Comparison of ENCODE assay signal across 1 cellular context in the genomic region with DNA sequence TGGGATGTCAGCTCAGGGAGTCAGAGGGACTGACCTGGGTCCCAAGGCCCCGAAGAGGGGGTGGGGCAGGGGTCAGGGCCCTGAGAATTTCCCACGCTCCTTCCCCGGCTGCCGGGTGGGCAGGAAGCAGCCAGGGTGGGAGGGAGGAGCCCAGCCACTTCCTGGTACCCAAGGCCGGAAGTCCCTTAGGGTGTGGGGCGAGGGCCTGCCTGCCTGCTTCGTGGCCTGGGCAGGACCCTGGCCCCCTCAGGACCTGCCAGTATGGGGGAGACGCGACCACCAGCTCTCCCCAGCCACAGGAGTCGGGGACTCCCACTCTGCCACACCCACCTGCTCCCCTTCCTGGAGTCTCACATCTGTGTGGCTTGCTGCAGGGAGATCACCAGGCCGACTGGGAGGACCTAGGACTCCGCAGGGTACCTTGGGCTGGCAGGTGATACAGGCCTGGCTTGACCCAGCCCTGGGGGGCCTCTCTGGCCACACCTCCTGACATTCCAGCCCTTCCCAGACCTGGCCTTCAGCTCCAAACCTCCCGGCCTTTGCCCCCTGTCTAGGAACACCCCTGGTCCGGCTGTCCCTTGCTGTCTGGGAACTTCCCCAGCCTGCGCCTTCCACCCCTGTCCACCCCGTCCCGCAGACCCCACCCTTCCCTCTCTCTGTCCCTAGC.
TF ChIP-seq lines count a peak whose summit lies in the region.

No MANE protein-coding gene starts in this region.

TF ChIP-seq in HEK293, 187 proteins besides CTCF, POLR2A, EP300 and RAD21 (continued from another document):
- TF ChIP-seq, protein P1, sequence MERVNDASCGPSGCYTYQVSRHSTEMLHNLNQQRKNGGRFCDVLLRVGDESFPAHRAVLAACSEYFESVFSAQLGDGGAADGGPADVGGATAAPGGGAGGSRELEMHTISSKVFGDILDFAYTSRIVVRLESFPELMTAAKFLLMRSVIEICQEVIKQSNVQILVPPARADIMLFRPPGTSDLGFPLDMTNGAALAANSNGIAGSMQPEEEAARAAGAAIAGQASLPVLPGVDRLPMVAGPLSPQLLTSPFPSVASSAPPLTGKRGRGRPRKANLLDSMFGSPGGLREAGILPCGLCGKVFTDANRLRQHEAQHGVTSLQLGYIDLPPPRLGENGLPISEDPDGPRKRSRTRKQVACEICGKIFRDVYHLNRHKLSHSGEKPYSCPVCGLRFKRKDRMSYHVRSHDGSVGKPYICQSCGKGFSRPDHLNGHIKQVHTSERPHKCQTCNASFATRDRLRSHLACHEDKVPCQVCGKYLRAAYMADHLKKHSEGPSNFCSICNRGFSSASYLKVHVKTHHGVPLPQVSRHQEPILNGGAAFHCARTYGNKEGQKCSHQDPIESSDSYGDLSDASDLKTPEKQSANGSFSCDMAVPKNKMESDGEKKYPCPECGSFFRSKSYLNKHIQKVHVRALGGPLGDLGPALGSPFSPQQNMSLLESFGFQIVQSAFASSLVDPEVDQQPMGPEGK (tag by site-specific recombination; IDR thresholded peaks at IDR 0.05) = peak; percentile 93
- TF ChIP-seq KLF10 (tag by site-specific recombination; IDR thresholded peaks at IDR 0.05) (peak; percentile 75; the same call in 1 of the 2 replicates), OSR2 (tag by site-specific recombination; IDR thresholded peaks at IDR 0.05) (no peak), KLF9 (tag by site-specific recombination; IDR thresholded peaks at IDR 0.05; ENCODE audit: low read depth) (peak; percentile 95), ZNF600 (tag by site-specific recombination; IDR thresholded peaks at IDR 0.05) (peak; percentile 81), ZNF521 (tag by site-specific recombination; IDR thresholded peaks at IDR 0.05) (no peak), ZBTB20 (tag by site-specific recombination; IDR thresholded peaks at IDR 0.05) (peak; percentile 49; the same call in 1 of the 2 replicates), ZNF791 (tag by site-specific recombination; IDR thresholded peaks at IDR 0.05) (no peak), SP3 (tag by site-specific recombination; IDR thresholded peaks at IDR 0.05) (peak; percentile 75), BCL11A (tag by site-specific recombination; IDR thresholded peaks at IDR 0.05; ENCODE audit: low read depth) (peak; percentile 77; the same call in 1 of the 2 replicates), ZFP3 (tag by site-specific recombination; IDR thresholded peaks at IDR 0.05; ENCODE audit: low read depth) (no peak), GLI2 (tag by site-specific recombination; IDR thresholded peaks at IDR 0.05; ENCODE audit: borderline replicate concordance, low read depth) (no peak), MYNN (tag by site-specific recombination; IDR thresholded peaks at IDR 0.05; ENCODE audit: borderline replicate concordance) (no peak), FEZF1 (tag by site-specific recombination; IDR thresholded peaks at IDR 0.05) (no peak), ZNF335 (tag by site-specific recombination; conservative IDR thresholded peaks at IDR 0.05) (peak; percentile 99), ZSCAN30 (tag by site-specific recombination; IDR thresholded peaks at IDR 0.05) (0 out of 2 replicates have a peak, but pooled peaks have one; percentile 46), ZNF776 (tag by site-specific recombination; IDR thresholded peaks at IDR 0.05; ENCODE audit: borderline replicate concordance) (no peak), ZNF48 (tag by site-specific recombination; IDR thresholded peaks at IDR 0.05) (no peak), KLF1 (tag by site-specific recombination; IDR thresholded peaks at IDR 0.05) (peak; percentile 81), ZNF350 (tag by site-specific recombination; IDR thresholded peaks at IDR 0.05) (no peak), ZNF23 (tag by site-specific recombination; IDR thresholded peaks at IDR 0.05; ENCODE audit: borderline replicate concordance) (no peak), ZNF701 (tag by site-specific recombination; IDR thresholded peaks at IDR 0.05) (no peak), HOXD13 (CRISPR knock-in tag; IDR thresholded peaks at IDR 0.05; ENCODE audit: borderline replicate concordance) (no peak), ZBTB48 (tag by site-specific recombination; IDR thresholded peaks at IDR 0.05) (peak; percentile 88), ZNF146 (tag by site-specific recombination; IDR thresholded peaks at IDR 0.05) (no peak), ZNF114 (tag by site-specific recombination; IDR thresholded peaks at IDR 0.05) (no peak), ZNF248 (tag by site-specific recombination; IDR thresholded peaks at IDR 0.05) (no peak), ZNF514 (tag by site-specific recombination; IDR thresholded peaks at IDR 0.05) (no peak), ZFP37 (tag by site-specific recombination; IDR thresholded peaks at IDR 0.05) (peak; percentile 44; the same call in 1 of the 2 replicates), BCL11B (tag by site-specific recombination; IDR thresholded peaks at IDR 0.05; ENCODE audit: low read depth) (peak; percentile 19; the same call in 1 of the 2 replicates), PRDM1 (tag by site-specific recombination; IDR thresholded peaks at IDR 0.05) (no peak), ZNF324 (tag by site-specific recombination; IDR thresholded peaks at IDR 0.05) (no peak), ZNF76 (tag by site-specific recombination; IDR thresholded peaks at IDR 0.05; ENCODE audit: borderline replicate concordance, low read depth) (peak; percentile 50; the same call in 1 of the 2 replicates), ZNF341 (tag by site-specific recombination; IDR thresholded peaks at IDR 0.05; ENCODE audit: low read depth) (no peak)
- TF ChIP-seq, protein P2, sequence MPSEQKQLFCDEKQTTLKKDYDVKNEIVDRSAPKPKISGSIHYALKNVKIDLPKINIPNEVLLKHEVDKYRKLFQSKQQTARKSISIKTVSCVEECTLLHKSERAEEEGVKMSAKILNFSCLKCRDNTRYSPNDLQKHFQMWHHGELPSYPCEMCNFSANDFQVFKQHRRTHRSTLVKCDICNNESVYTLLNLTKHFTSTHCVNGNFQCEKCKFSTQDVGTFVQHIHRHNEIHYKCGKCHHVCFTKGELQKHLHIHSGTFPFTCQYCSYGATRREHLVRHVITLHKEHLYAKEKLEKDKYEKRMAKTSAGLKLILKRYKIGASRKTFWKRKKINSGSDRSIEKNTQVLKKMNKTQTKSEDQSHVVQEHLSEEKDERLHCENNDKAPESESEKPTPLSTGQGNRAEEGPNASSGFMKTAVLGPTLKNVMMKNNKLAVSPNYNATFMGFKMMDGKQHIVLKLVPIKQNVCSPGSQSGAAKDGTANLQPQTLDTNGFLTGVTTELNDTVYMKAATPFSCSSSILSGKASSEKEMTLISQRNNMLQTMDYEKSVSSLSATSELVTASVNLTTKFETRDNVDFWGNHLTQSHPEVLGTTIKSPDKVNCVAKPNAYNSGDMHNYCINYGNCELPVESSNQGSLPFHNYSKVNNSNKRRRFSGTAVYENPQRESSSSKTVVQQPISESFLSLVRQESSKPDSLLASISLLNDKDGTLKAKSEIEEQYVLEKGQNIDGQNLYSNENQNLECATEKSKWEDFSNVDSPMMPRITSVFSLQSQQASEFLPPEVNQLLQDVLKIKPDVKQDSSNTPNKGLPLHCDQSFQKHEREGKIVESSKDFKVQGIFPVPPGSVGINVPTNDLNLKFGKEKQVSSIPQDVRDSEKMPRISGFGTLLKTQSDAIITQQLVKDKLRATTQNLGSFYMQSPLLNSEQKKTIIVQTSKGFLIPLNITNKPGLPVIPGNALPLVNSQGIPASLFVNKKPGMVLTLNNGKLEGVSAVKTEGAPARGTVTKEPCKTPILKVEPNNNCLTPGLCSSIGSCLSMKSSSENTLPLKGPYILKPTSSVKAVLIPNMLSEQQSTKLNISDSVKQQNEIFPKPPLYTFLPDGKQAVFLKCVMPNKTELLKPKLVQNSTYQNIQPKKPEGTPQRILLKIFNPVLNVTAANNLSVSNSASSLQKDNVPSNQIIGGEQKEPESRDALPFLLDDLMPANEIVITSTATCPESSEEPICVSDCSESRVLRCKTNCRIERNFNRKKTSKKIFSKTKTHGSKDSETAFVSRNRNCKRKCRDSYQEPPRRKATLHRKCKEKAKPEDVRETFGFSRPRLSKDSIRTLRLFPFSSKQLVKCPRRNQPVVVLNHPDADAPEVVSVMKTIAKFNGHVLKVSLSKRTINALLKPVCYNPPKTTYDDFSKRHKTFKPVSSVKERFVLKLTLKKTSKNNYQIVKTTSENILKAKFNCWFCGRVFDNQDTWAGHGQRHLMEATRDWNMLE (tag by site-specific recombination; conservative IDR thresholded peaks at IDR 0.05; ENCODE audit: low read depth) = no peak
- TF ChIP-seq, protein P3, sequence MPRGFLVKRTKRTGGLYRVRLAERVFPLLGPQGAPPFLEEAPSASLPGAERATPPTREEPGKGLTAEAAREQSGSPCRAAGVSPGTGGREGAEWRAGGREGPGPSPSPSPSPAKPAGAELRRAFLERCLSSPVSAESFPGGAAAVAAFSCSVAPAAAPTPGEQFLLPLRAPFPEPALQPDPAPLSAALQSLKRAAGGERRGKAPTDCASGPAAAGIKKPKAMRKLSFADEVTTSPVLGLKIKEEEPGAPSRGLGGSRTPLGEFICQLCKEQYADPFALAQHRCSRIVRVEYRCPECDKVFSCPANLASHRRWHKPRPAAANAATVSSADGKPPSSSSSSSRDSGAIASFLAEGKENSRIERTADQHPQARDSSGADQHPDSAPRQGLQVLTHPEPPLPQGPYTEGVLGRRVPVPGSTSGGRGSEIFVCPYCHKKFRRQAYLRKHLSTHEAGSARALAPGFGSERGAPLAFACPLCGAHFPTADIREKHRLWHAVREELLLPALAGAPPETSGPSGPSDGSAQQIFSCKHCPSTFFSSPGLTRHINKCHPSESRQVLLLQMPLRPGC (tag by site-specific recombination; IDR thresholded peaks at IDR 0.05) = no peak
- TF ChIP-seq, protein P4, sequence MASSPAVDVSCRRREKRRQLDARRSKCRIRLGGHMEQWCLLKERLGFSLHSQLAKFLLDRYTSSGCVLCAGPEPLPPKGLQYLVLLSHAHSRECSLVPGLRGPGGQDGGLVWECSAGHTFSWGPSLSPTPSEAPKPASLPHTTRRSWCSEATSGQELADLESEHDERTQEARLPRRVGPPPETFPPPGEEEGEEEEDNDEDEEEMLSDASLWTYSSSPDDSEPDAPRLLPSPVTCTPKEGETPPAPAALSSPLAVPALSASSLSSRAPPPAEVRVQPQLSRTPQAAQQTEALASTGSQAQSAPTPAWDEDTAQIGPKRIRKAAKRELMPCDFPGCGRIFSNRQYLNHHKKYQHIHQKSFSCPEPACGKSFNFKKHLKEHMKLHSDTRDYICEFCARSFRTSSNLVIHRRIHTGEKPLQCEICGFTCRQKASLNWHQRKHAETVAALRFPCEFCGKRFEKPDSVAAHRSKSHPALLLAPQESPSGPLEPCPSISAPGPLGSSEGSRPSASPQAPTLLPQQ (tag by site-specific recombination; IDR thresholded peaks at IDR 0.05) = no peak
- TF ChIP-seq, protein P5, sequence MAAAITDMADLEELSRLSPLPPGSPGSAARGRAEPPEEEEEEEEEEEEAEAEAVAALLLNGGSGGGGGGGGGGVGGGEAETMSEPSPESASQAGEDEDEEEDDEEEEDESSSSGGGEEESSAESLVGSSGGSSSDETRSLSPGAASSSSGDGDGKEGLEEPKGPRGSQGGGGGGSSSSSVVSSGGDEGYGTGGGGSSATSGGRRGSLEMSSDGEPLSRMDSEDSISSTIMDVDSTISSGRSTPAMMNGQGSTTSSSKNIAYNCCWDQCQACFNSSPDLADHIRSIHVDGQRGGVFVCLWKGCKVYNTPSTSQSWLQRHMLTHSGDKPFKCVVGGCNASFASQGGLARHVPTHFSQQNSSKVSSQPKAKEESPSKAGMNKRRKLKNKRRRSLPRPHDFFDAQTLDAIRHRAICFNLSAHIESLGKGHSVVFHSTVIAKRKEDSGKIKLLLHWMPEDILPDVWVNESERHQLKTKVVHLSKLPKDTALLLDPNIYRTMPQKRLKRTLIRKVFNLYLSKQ (tag by site-specific recombination; IDR thresholded peaks at IDR 0.05; ENCODE audit: borderline replicate concordance) = no peak
- TF ChIP-seq, protein P6, sequence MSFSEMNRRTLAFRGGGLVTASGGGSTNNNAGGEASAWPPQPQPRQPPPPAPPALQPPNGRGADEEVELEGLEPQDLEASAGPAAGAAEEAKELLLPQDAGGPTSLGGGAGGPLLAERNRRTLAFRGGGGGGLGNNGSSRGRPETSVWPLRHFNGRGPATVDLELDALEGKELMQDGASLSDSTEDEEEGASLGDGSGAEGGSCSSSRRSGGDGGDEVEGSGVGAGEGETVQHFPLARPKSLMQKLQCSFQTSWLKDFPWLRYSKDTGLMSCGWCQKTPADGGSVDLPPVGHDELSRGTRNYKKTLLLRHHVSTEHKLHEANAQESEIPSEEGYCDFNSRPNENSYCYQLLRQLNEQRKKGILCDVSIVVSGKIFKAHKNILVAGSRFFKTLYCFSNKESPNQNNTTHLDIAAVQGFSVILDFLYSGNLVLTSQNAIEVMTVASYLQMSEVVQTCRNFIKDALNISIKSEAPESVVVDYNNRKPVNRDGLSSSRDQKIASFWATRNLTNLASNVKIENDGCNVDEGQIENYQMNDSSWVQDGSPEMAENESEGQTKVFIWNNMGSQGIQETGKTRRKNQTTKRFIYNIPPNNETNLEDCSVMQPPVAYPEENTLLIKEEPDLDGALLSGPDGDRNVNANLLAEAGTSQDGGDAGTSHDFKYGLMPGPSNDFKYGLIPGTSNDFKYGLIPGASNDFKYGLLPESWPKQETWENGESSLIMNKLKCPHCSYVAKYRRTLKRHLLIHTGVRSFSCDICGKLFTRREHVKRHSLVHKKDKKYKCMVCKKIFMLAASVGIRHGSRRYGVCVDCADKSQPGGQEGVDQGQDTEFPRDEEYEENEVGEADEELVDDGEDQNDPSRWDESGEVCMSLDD (tag by site-specific recombination; IDR thresholded peaks at IDR 0.05) = peak; percentile 93
